ENCODE assay signal across 8 cellular contexts in the genomic region with DNA sequence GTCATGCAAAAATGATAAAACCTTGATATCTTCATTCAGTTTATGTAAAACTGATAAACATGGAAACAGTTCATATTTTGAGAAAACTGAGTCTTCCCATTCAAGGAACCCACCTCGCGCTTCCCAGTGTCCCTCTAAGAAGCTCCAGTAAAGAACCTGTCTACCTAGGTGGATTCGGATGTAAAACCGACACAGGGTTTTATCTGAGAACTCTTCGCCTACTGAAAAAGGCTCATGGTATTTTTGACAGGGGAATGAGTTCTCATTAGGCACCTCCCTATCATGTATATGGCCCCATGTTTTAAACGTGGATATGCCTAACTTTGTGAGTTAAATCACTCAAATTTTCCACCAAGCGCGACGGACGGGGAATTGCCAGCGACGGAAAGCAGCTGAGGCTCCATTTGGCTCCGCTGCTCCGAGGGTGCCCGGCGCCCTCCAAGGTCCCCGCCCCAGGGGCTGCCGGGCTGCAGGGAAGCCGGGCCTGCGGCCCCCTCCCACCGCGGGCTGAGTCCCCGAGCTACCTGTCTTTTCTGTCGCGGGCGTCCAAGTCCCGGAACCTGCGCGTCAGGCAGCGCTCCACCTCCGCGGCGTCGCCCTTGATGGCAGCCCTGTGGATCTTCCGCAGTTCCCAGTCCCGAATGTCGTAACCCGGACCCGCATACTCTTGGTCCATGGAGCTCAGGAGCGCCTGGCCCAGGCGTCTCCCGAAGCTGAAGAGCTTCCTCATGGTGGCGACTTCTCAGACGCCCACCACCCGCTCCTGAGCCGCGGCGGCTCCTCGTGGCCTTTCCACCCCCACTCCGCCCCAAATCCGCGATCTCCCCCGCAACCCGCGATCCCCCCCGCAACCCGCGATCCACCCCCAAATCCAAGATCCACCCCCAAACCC. TPM values are rescaled to one million over a fixed set of nuclear protein-coding genes. Genes with fewer than 3 reads are reported as not detected.
DNase-seq lines count a peak whose midpoint lies in the region; ATAC-seq, FAIRE-seq and TF ChIP-seq lines count a peak whose summit lies in the region.

No MANE protein-coding gene starts in this region.

- H3K36me3 ChIP-seq in SK-N-SH (replicated peaks in 1 of 2; ENCODE audit: control insufficient read depth in 1 of 2, insufficient read depth in 2 of 2, low read length in 1 of 2) = no peaks in the 10 kb centered on the region
- H3K36me3 ChIP-seq in mammary epithelial cell (ENCODE audit: insufficient read depth, low read length) = no peaks in the 10 kb centered on the region
- H3K36me3 ChIP-seq in HepG2 (replicated peaks in 1 of 2; ENCODE audit: control insufficient read depth in 1 of 2, insufficient read depth in 2 of 2, low read length in 2 of 2) = no peaks in the 10 kb centered on the region

- in situ Hi-C loops in mammary epithelial cell (cut with MboI; ENCODE audit: low sequenced_read_pairs in 2 of 2) (no loop called here), HepG2 (cut with HindIII; ENCODE audit: extremely low pct_ligation_motif_present, low pct_unique_long_range_greater_than_20kb) (loop anchor here (5.0 kb wide), 1 partner anchor 52 kb away; no protein-coding TSS in a partner anchor)

- H2AFZ ChIP-seq in SK-N-SH (ENCODE audit: low read depth) = peak overlapping the region; percentile 74; the same call in 1 of the 2 replicates
- H2AFZ ChIP-seq in mammary epithelial cell (ENCODE audit: low read depth, low read length) = peak overlapping the region; percentile 96
- H2AFZ ChIP-seq in HepG2 (ENCODE audit: low read length) = peak overlapping the region; percentile 34

- 24% methylated on average over 15 of the region's 58 CpGs for WGBS in SK-N-SH (ENCODE audit: low lambda C conversion rate)
- WGBS in mammary epithelial cell (ENCODE audit: low coverage, missing lambda C conversion rate) = 1% methylated on average over 19 of the region's 58 CpGs
- WGBS in HepG2 (ENCODE audit: low lambda C conversion rate) = 0% methylated on average over 11 of the region's 58 CpGs

- ATAC-seq in HepG2 (peak; percentile 39), GM18909 (IDR thresholded peaks at IDR 0.05; ENCODE audit: poor library complexity, unreplicated experiment) (no peak)

- DNase-seq in GM19239 (ENCODE audit: insufficient read length, low spot score) (no peak), SK-N-SH (peak; percentile 51), mammary epithelial cell (peak; percentile 29), HepG2 (ENCODE audit: low spot score) (peak; percentile 21), NCI-H82 treated with DMSO at 0.1 percent for 48 hours (lab: John Stamatoyannopoulos, UW; ENCODE audit: unreplicated experiment) (no peak), NOMO-1 treated with dmso at 0.1 percent for 144 hours (lab: John Stamatoyannopoulos, UW; ENCODE audit: unreplicated experiment) (no peak)
- DNase-seq in stimulated activated CD4-positive, alpha-beta T cell treated with anti-CD3 and anti-CD28 coated beads, TNF-alpha, amount 100 ng/mL, for 24 hours (ENCODE audit: low read depth in 3 of 3) = peak in 2 of 3 experiments; percentile 11 to 41

- POLR2A ChIA-PET in SK-N-SH (lab: Yijun Ruan, JAX) (interaction anchor here (0.6 to 1.3 kb wide), 3 partner anchors 37 to 197 kb away, joined by 3 to 4 read pairs (median 3); no protein-coding TSS in a partner anchor), HepG2 (lab: Yijun Ruan, JAX) (interaction anchor here (0.6 to 1.7 kb wide), 7 partner anchors 26 to 1028 kb away, joined by 3 to 4 read pairs (median 3); partner anchors contain the start of gene DCAF10)

- no peaks in the 10 kb centered on the region for H3K79me2 ChIP-seq in SK-N-SH (ENCODE audit: insufficient read depth)
- H3K79me2 ChIP-seq in mammary epithelial cell (ENCODE audit: insufficient read depth, low read length) = peaks cover 3% of the 10 kb centered on the region
- peaks cover 7% of the 10 kb centered on the region for H3K79me2 ChIP-seq in HepG2 (ENCODE audit: insufficient read depth, low read length)

- H3K27ac ChIP-seq in SK-N-SH (ENCODE audit: low read depth in 2 of 2, low read length in 1 of 2) (peak overlapping the region in 1 of 2 experiments; percentile 72; a peak in 2 of 4 replicates), mammary epithelial cell (ENCODE audit: insufficient read depth, low read depth, low read length) (peak overlapping the region; percentile 12), HepG2 (ENCODE audit: extremely low read length, insufficient read depth, low read length) (peak overlapping the region; percentile 77)

- H3F3A ChIP-seq in SK-N-SH (replicated peaks; ENCODE audit: insufficient read depth) = no peaks in the 10 kb centered on the region

- no peak overlapping the region for H3K9ac ChIP-seq in SK-N-SH
- H3K9ac ChIP-seq in mammary epithelial cell (ENCODE audit: insufficient read depth, low read length) = peak overlapping the region; percentile 56
- peak overlapping the region; percentile 64 for H3K9ac ChIP-seq in HepG2 (ENCODE audit: insufficient read depth, low read depth, low read length)

- CTCF ChIA-PET in SK-N-SH (lab: Yijun Ruan, JAX) (interaction anchor here (0.8 to 3.9 kb wide), 4 partner anchors 13 to 131 kb away, joined by 3 to 22 read pairs (median 4); no protein-coding TSS in a partner anchor), mammary epithelial cell (lab: Charles Lee; ENCODE audit: low non-redundant PET) (interaction anchor here (0.6 kb wide), 2 partner anchors 11 to 26 kb away, joined by 3 read pairs; no protein-coding TSS in a partner anchor), HepG2 (lab: Yijun Ruan, JAX; ENCODE audit: low intra/inter-chr PET ratio, low total read pairs) (interaction anchor here (1.6 to 1.7 kb wide), 2 partner anchors 22 to 53 kb away, joined by 7 to 11 read pairs; no protein-coding TSS in a partner anchor)

- intact Hi-C loops in mammary epithelial cell (cut with micrococcal nuclease) (loop anchor here (1.0 kb wide), 1 partner anchor 22 kb away; no protein-coding TSS in a partner anchor), HepG2 (cut with micrococcal nuclease; ENCODE audit: unreplicated experiment) (loop anchor here (2.0 to 5.0 kb wide), 2 partner anchors 53 to 188 kb away; no protein-coding TSS in a partner anchor)

- no peak for TF ChIP-seq EP300 in SK-N-SH (IDR thresholded peaks at IDR 0.05; ENCODE audit: borderline replicate concordance in 1 of 2, low read depth in 1 of 2, low read length in 1 of 2)
- TF ChIP-seq EP300 in HepG2 (IDR thresholded peaks at IDR 0.05; ENCODE audit: low read depth in 2 of 2, low read length in 2 of 2) = no peak
- TF ChIP-seq EP300 in HepG2 (CRISPR knock-in tag; IDR thresholded peaks at IDR 0.05; ENCODE audit: borderline replicate concordance) = no peak

- peaks cover 0 to 3% of the 10 kb centered on the region in 2 experiments; a peak in 3 of 4 replicates for H3K4me1 ChIP-seq in SK-N-SH (ENCODE audit: control insufficient read depth in 1 of 2, insufficient read depth in 2 of 2, low read depth in 1 of 2, low read length in 1 of 2)
- peaks cover 17% of the 10 kb centered on the region for H3K4me1 ChIP-seq in mammary epithelial cell (ENCODE audit: insufficient read depth, low read length)
- H3K4me1 ChIP-seq in HepG2 (ENCODE audit: insufficient read depth, low read length) = no peaks in the 10 kb centered on the region

- H3K4me3 ChIP-seq in SK-N-SH (ENCODE audit: low read depth in 2 of 2, low read length in 1 of 2) = peak overlapping the region; percentile 54 to 61
- peak overlapping the region; percentile 63 to 84 (median 69) for H3K4me3 ChIP-seq in mammary epithelial cell (replicated peaks in 1 of 3; ENCODE audit: insufficient read depth in 1 of 3, low read depth in 2 of 3, low read length in 3 of 3)
- H3K4me3 ChIP-seq in HepG2 (replicated peaks in 1 of 3; ENCODE audit: insufficient read depth in 1 of 3, low read depth in 2 of 3, low read length in 3 of 3) = peak overlapping the region; percentile 68 to 79 (median 70)

- peak overlapping the region; percentile 87 for H3K4me2 ChIP-seq in SK-N-SH
- H3K4me2 ChIP-seq in mammary epithelial cell (ENCODE audit: insufficient read depth, low read depth, low read length) = peak overlapping the region; percentile 95
- peak overlapping the region; percentile 80 for H3K4me2 ChIP-seq in HepG2 (ENCODE audit: low read depth, low read length)

- dilution Hi-C loops in mammary epithelial cell (cut with HindIII; ENCODE audit: low sequenced_read_pairs) = no loop called here

- H4K20me1 ChIP-seq in SK-N-SH (ENCODE audit: insufficient read depth) = no peaks in the 10 kb centered on the region
- H4K20me1 ChIP-seq in mammary epithelial cell (ENCODE audit: insufficient read depth, low read length) = no peaks in the 10 kb centered on the region
- H4K20me1 ChIP-seq in HepG2 (ENCODE audit: insufficient read depth, low read length) = no peaks in the 10 kb centered on the region

- BruUV-seq in mammary epithelial cell (replicated peaks; lab: Mats Ljungman, UMichigan) = TSS peak; percentile 31
- BruUV-seq in HepG2 (replicated peaks; lab: Mats Ljungman, UMichigan) = no TSS peak

- peaks cover 36% of the 10 kb centered on the region for H3K27me3 ChIP-seq in SK-N-SH (ENCODE audit: insufficient read depth)
- H3K27me3 ChIP-seq in mammary epithelial cell (ENCODE audit: insufficient read depth, low read length) = no peaks in the 10 kb centered on the region
- H3K27me3 ChIP-seq in HepG2 (ENCODE audit: control insufficient read depth in 1 of 2, insufficient read depth in 2 of 2, low read length in 2 of 2) = no peaks in the 10 kb centered on the region

- TF ChIP-seq CTCF in SK-N-SH (IDR thresholded peaks at IDR 0.05) (no peak), mammary epithelial cell (conservative IDR thresholded peaks at IDR 0.05 in 1 of 2, IDR thresholded peaks at IDR 0.05 in 1 of 2; ENCODE audit: extremely low read depth in 1 of 2, insufficient read depth in 1 of 2, low read depth in 1 of 2, low read length in 2 of 2) (no peak), HepG2 (CRISPR knock-in tag; IDR thresholded peaks at IDR 0.05) (no peak)

- no peak for TF ChIP-seq POLR2A in HepG2 (IDR thresholded peaks at IDR 0.05; ENCODE audit: insufficient read depth in 1 of 2, low read depth in 2 of 2, low read length in 2 of 2)

- H3K9me3 ChIP-seq in SK-N-SH = no peaks in the 10 kb centered on the region
- H3K9me3 ChIP-seq in mammary epithelial cell (replicated peaks; ENCODE audit: insufficient read depth, low read length) = no peaks in the 10 kb centered on the region
- H3K9me3 ChIP-seq in HepG2 (ENCODE audit: low read length) = peaks cover 11% of the 10 kb centered on the region

- H3K9me2 ChIP-seq in SK-N-SH = no peaks in the 10 kb centered on the region

- FAIRE-seq in GM19239 (lab: Jason Lieb, UNC) (peak; percentile 26), HepG2 (lab: Jason Lieb, UNC) (no peak)

- TF ChIP-seq RAD21 in SK-N-SH (IDR thresholded peaks at IDR 0.05; ENCODE audit: low read length) = no peak
- TF ChIP-seq RAD21 in HepG2 (CRISPR knock-in tag; IDR thresholded peaks at IDR 0.05) = no peak

RNA-seq across cellular contexts. Expression of gene ANKRD18A, which starts 0.6 kb away (rescaled TPM):
- polyA plus RNA-seq in SK-N-SH (2012; rRNA removed) = 0.02 and 0.08 TPM in 2 replicates
- 0.08 and 0.13 TPM in 2 replicates for polyA plus RNA-seq in SK-N-SH (2012; cell fraction: cytosol; rRNA removed)
- polyA plus RNA-seq in SK-N-SH (2012; cell fraction: nucleus; rRNA removed) = 0.21 and 1.7 TPM in 2 replicates
- total RNA-seq in mammary epithelial cell = 10 to 100 TPM in 1 of 2 donors, 1 to 10 TPM in 1; 1.8 to 10.4 TPM
- 1.9 TPM for polyA plus RNA-seq in mammary epithelial cell
- 0.26 TPM for polyA minus RNA-seq in mammary epithelial cell
- total RNA-seq in HepG2 (2016; rRNA removed; fragmentation: Illumina TruSeq; extraction: Trizol) = 4.3 and 5.9 TPM in 2 replicates
- total RNA-seq in HepG2 (2016; cell fraction: cytosol; rRNA removed; fragmentation: Illumina TruSeq; extraction: Trizol; ENCODE audit: low read depth) = 2.6 and 3.4 TPM in 2 replicates
- total RNA-seq in HepG2 (2016; cell fraction: insoluble cytoplasmic fraction; rRNA removed; fragmentation: Illumina TruSeq; extraction: Trizol) = 4.7 and 4.8 TPM in 2 replicates
- 3.3 and 4.8 TPM in 2 replicates for total RNA-seq in HepG2 (2016; cell fraction: membrane; rRNA removed; fragmentation: Illumina TruSeq; extraction: Trizol)
- 18.3 and 18.4 TPM in 2 replicates for total RNA-seq in HepG2 (2016; cell fraction: nucleus; rRNA removed; fragmentation: Illumina TruSeq; extraction: Trizol)
- polyA plus RNA-seq in HepG2 (2011; rRNA removed) = 7.6 and 7.7 TPM in 2 replicates
- 0.44 and 0.48 TPM in 2 replicates for polyA plus RNA-seq in HepG2 (2011; cell fraction: cytosol; rRNA removed)
- 11.2 and 13.8 TPM in 2 replicates for polyA plus RNA-seq in HepG2 (2011; cell fraction: nucleus; rRNA removed)
- polyA plus RNA-seq in HepG2 (2012) = 1.5 and 3.2 TPM in 2 replicates
- 0.05 and 0.08 TPM in 2 replicates for polyA plus RNA-seq in HepG2 (2016; cell fraction: cytosol; fragmentation: Illumina TruSeq; extraction: Trizol; ENCODE audit: low read depth)
- polyA plus RNA-seq in HepG2 (2016; cell fraction: insoluble cytoplasmic fraction; fragmentation: Illumina TruSeq; extraction: Trizol; ENCODE audit: low read depth) = 3.4 and 4.2 TPM in 2 replicates
- polyA plus RNA-seq in HepG2 (2016; cell fraction: membrane; fragmentation: Illumina TruSeq; extraction: Trizol; ENCODE audit: low read depth) = 0.14 and 0.19 TPM in 2 replicates
- polyA plus RNA-seq in HepG2 (2016; cell fraction: nucleus; fragmentation: Illumina TruSeq; extraction: Trizol; ENCODE audit: insufficient read depth, low read depth) = 13.6 and 16.1 TPM in 2 replicates
- 5.3 and 5.4 TPM in 2 replicates for polyA minus RNA-seq in HepG2 (2011; rRNA and poly(A)+ RNA removed; ENCODE audit: low replicate concordance)
- polyA minus RNA-seq in HepG2 (2011; cell fraction: cytosol; rRNA and poly(A)+ RNA removed) = 3.0 and 4.0 TPM in 2 replicates
- 38.9 and 55.6 TPM in 2 replicates for polyA minus RNA-seq in HepG2 (2011; cell fraction: nucleus; rRNA and poly(A)+ RNA removed)

Comparison
In these comparisons a context has a peak if more than half of its experiments do, and no peak if none do; other contexts are left out.
1. DNase-seq: peak in SK-N-SH (single experiment), mammary epithelial cell (single experiment), HepG2 (single experiment) and stimulated activated CD4-positive, alpha-beta T cell treated with anti-CD3 and anti-CD28 coated beads, TNF-alpha, amount 100 ng/mL, for 24 hours (2 of 3); none in GM19239 (single experiment), NCI-H82 treated with DMSO at 0.1 percent for 48 hours (single experiment) and NOMO-1 treated with dmso at 0.1 percent for 144 hours (single experiment).
2. H2AFZ ChIP-seq: peak in every context shown above with its lines; median percentile 96 in mammary epithelial cell; 74 in SK-N-SH; 34 in HepG2.
3. Peak in every context shown above with its lines, with median percentiles within 50 percentile points of each other: H3K4me2 ChIP-seq and H3K4me3 ChIP-seq.